11 cellular contexts compared by ENCODE assay signal in genomic region chr14:64745511-64746041, GRCh38. TPM values are rescaled to one million over a fixed set of nuclear protein-coding genes. Genes with fewer than 3 reads are reported as not detected.
DNase-seq lines count a peak whose midpoint lies in the region; ATAC-seq and TF ChIP-seq lines count a peak whose summit lies in the region.
"Had no signal": no experiment of that assay in that cellular context is flagged by ENCODE, and none has a peak within 500 bp of the region (broad histone marks: within the 10 kb centered on the region; RNA-seq: fewer than 3 reads in every experiment).

No MANE protein-coding gene starts in this region.

- intact Hi-C loops in dorsolateral prefrontal cortex (cut with DNase I) (loop anchor here (5.0 kb wide), 1 partner anchor 73 kb away; no protein-coding TSS in a partner anchor), left lung (cut with DNase I) (no loop called here), spleen (cut with DNase I; ENCODE audit: low total_unique reads) (no loop called here)

- TF ChIP-seq POLR2A in spleen (IDR thresholded peaks at IDR 0.05): no peak

- H3K27me3 ChIP-seq in dorsolateral prefrontal cortex (no peaks in the 10 kb centered on the region), left lung (no peaks in the 10 kb centered on the region), spleen (replicated peaks in 1 of 7) (no peaks in the 10 kb centered on the region)
- H3K27me3 ChIP-seq: upper lobe of left lung had no signal

- DNase-seq in HFF-Myc (ENCODE audit: extremely low read depth, low read depth) (no peak), dorsolateral prefrontal cortex (no peak), left lung (no peak), spleen (no peak), DMS79 treated with DMSO at 0.1 percent for 48 hours (lab: John Stamatoyannopoulos, UW) (no peak), KG1 (lab: John Stamatoyannopoulos, UW) (no peak)
- no peak for DNase-seq in activated CD4-positive, alpha-beta T cell treated with anti-CD3 and anti-CD28 coated beads for 4 hours
- DNase-seq: activated effector memory CD4-positive, alpha-beta T cell treated with anti-CD3 and anti-CD28 coated beads, Interleukin-2, amount 50 U/mL, for 16 hours; upper lobe of left lung had no signal

- WGBS in spleen, 5 donors: 55 to 76% (median 69%) methylated on average over 7 to 8 of the region's 8 CpGs

- ATAC-seq in left lung: peak; percentile 25
- no peak for ATAC-seq in GM21737 (IDR thresholded peaks at IDR 0.05; ENCODE audit: unreplicated experiment)

- no peaks in the 10 kb centered on the region for H3K9me3 ChIP-seq in left lung
- H3K9me3 ChIP-seq in spleen: no peaks in the 10 kb centered on the region
- H3K9me3 ChIP-seq: upper lobe of left lung had no signal

- no peak overlapping the region for H3K4me3 ChIP-seq in HFF-Myc (replicated peaks; ENCODE audit: low read depth, low read length)
- no peak overlapping the region for H3K4me3 ChIP-seq in dorsolateral prefrontal cortex
- H3K4me3 ChIP-seq in left lung: no peak overlapping the region
- no peak overlapping the region for H3K4me3 ChIP-seq in spleen
- H3K4me3 ChIP-seq: skin epidermis, upper lobe of left lung had no signal

- H3K36me3 ChIP-seq in left lung (peaks cover 0 to 69% of the 10 kb centered on the region in 2 donors), spleen (peaks cover 0 to 98% (median 38%) of the 10 kb centered on the region in 6 donors)

- H3K4me1 ChIP-seq in left lung: peaks cover 0 to 8% of the 10 kb centered on the region in 2 donors
- H3K4me1 ChIP-seq in spleen: peaks cover 16 to 38% (median 29%) of the 10 kb centered on the region in 6 donors

- peak overlapping the region in 57 of 59 donors; percentile 32 to 93 (median 78) for H3K27ac ChIP-seq in dorsolateral prefrontal cortex
- no peak overlapping the region for H3K27ac ChIP-seq in left lung
- H3K27ac ChIP-seq in spleen: peak overlapping the region; percentile 1 to 84 (median 75)

- peak; percentile 10 for TF ChIP-seq CTCF in HFF-Myc (IDR thresholded peaks at IDR 0.05; ENCODE audit: low read depth, low read length, missing control alignments)
- peak in 44 of 56 donors; percentile 13 to 62 (median 42) for TF ChIP-seq CTCF in dorsolateral prefrontal cortex (IDR thresholded peaks at IDR 0.05 in 54 of 56, conservative IDR thresholded peaks at IDR 0.05 in 2 of 56; ENCODE audit: low read depth in 1 of 56, partially characterized antibody in 56 of 56)
- TF ChIP-seq CTCF in left lung (IDR thresholded peaks at IDR 0.05): no peak
- no peak for TF ChIP-seq CTCF in spleen (IDR thresholded peaks at IDR 0.05 in 8 of 11, conservative IDR thresholded peaks at IDR 0.05 in 3 of 11)

RNA-seq across cellular contexts. Expression of gene PLEKHG3, which starts 41.4 kb away (rescaled TPM):
- total RNA-seq in dorsolateral prefrontal cortex (100 to 1,000 TPM in 43 of 120 experiments, 10 to 100 TPM in 77; 27.1 to 361 (median 85.0) TPM), left lung (10 to 100 TPM; 31.9 to 34.3 TPM), spleen (10 to 100 TPM; 31.5 to 77.7 (median 56.2) TPM)
- 10 to 100 TPM in 2 of 3 donors, 1 to 10 TPM in 1; 4.5 to 17.1 (median 12.3) TPM for polyA plus RNA-seq in spleen

Comparison
In these comparisons a context has a peak if more than half of its experiments do, and no peak if none do; other contexts are left out.
1. CTCF ChIP-seq: peak in HFF-Myc (single experiment) and dorsolateral prefrontal cortex (44 of 56); none in left lung (0 of 2) and spleen (0 of 11).
2. H3K27ac ChIP-seq: peak in dorsolateral prefrontal cortex (57 of 59) and spleen (8 of 8); none in left lung (0 of 2).
3. intact Hi-C loops: an anchor here in dorsolateral prefrontal cortex (5.0 kb wide); none called in left lung and spleen.